26 cellular contexts compared by ENCODE assay signal in genomic region chr1:113732802-113733201, GRCh38.
"Had no signal": no experiment of that assay in that cellular context is flagged by ENCODE, and none has a peak within 500 bp of the region (broad histone marks: within the 10 kb centered on the region; RNA-seq: fewer than 3 reads in every experiment).

No MANE protein-coding gene starts in this region.

- H3K9me3 Mint-ChIP-seq: activated CD4-positive, alpha-beta memory T cell treated with anti-CD3 and anti-CD28 coated beads for 36 hours; activated T-cell treated with anti-CD3 and anti-CD28 coated beads, Interleukin-2, amount 50 U/mL, for 4 hours; activated T-helper 17 cell treated with anti-CD3 and anti-CD28 coated beads, Interleukin-2, amount 50 U/mL, for 72 hours; effector memory CD8-positive, alpha-beta T cell; WTC11 had no signal

- H3K4me3 ChIP-seq: esophagus muscularis mucosa, gastrocnemius medialis, heart left ventricle had no signal

- H3K4me3 Mint-ChIP-seq: activated CD4-positive, alpha-beta memory T cell treated with anti-CD3 and anti-CD28 coated beads for 36 hours; activated naive CD8-positive, alpha-beta T cell; activated T-cell treated with anti-CD3 and anti-CD28 coated beads, Interleukin-2, amount 50 U/mL, for 4 hours; activated T-helper 17 cell treated with anti-CD3 and anti-CD28 coated beads, Interleukin-2, amount 50 U/mL, for 72 hours; effector memory CD8-positive, alpha-beta T cell; WTC11 had no signal

- ATAC-seq: activated T-cell treated with anti-CD3 and anti-CD28 coated beads, Interleukin-2, amount 50 U/mL, for 4 hours; activated T-helper 17 cell treated with anti-CD3 and anti-CD28 coated beads, Interleukin-2, amount 50 U/mL, for 72 hours; effector memory CD8-positive, alpha-beta T cell; foreskin keratinocyte; gastrocnemius medialis; heart left ventricle; WTC11 had no signal

- H3K27me3 Mint-ChIP-seq: activated CD4-positive, alpha-beta memory T cell treated with anti-CD3 and anti-CD28 coated beads for 36 hours; activated naive CD8-positive, alpha-beta T cell; activated T-helper 17 cell treated with anti-CD3 and anti-CD28 coated beads, Interleukin-2, amount 50 U/mL, for 72 hours; effector memory CD8-positive, alpha-beta T cell had no signal

- H3K4me1 Mint-ChIP-seq: activated T-helper 17 cell treated with anti-CD3 and anti-CD28 coated beads, Interleukin-2, amount 50 U/mL, for 72 hours; WTC11 had no signal

- H3K27ac Mint-ChIP-seq: activated CD4-positive, alpha-beta memory T cell treated with anti-CD3 and anti-CD28 coated beads for 36 hours; activated naive CD8-positive, alpha-beta T cell; activated T-helper 17 cell treated with anti-CD3 and anti-CD28 coated beads, Interleukin-2, amount 50 U/mL, for 72 hours; WTC11 had no signal

- DNase-seq: activated CD4-positive, alpha-beta memory T cell treated with anti-CD3 and anti-CD28 coated beads for 36 hours; activated CD4-positive, alpha-beta T cell treated with anti-CD3 and anti-CD28 coated beads for 1 hour; activated CD4-positive, alpha-beta T cell treated with anti-CD3 and anti-CD28 coated beads for 4 hours; activated CD8-positive, alpha-beta memory T cell treated with anti-CD3 and anti-CD28 coated beads for 24 hours; activated effector memory CD4-positive, alpha-beta T cell treated with Interleukin-2 at 50 U/mL for 16 hours; activated gamma-delta T cell treated with Interleukin-2 at 50 U/mL for 16 hours; activated naive CD4-positive, alpha-beta T cell treated with anti-CD3 and anti-CD28 coated beads, Interleukin-2, amount 50 U/mL, for 16 hours; activated naive CD4-positive, alpha-beta T cell treated with Interleukin-2 at 50 U/mL for 16 hours; activated T-cell treated with anti-CD3 and anti-CD28 coated beads, Interleukin-2, amount 50 U/mL, for 4 hours; amniotic stem cell; anterior cingulate cortex; brain microvascular endothelial cell; cortex of kidney; dermis blood vessel endothelial cell; effector CD4-positive, alpha-beta T cell; effector memory CD8-positive, alpha-beta T cell; erythroblast; foreskin keratinocyte; gastrocnemius medialis; glutamatergic neuron; heart left ventricle; T-helper 2 cell had no signal
